In the genomic region with DNA sequence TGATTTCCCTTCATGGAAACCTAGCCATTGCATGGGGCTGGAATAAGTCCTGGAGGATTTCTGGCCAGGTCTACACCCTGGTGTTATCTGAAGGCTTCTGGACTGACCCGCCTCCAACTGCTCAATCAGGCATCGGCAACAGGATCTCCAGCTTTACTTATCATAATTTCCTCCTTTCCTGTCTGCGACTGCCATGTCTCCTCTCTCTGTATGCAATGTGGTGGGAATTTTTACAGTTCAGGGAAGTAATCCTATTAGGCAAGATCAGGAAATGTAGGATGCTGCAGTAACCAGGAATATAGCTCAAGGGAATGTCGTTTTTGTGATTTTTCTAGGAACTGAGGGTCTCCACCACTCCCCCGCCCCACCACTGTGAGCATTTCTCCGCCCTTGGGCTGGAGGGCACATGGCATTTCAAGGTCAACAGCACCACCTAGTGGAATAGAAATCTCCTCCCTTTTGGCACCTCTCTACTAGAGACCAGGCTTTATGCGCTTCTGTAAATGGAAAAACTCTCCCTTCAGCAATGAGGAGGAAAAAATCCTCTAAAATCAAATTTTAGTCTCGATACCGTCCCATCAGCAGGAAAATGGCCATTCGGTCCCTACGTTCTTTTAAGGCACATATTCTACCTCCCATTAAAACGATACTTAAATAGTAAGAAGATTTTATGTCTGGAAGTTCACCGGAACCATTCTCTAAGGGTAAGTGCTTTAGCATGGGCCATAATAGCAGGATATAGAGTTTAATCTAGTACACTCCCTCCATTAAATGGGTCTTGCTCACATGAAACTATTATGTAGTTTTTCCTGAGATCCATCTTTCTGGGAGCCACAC, we compare ENCODE assay signal across 8 cellular contexts.
DNase-seq lines count a peak whose midpoint lies in the region; ATAC-seq and TF ChIP-seq lines count a peak whose summit lies in the region.

No MANE protein-coding gene starts in this region.

- H3K9me3 Mint-ChIP-seq in activated naive CD8-positive, alpha-beta T cell treated with anti-CD3 and anti-CD28 coated beads for 36 hours = no peaks in the 10 kb centered on the region

- peak; percentile 80 for ATAC-seq in GM21526 (IDR thresholded peaks at IDR 0.05; ENCODE audit: low FRiP score, unreplicated experiment)
- peak; percentile 85 to 93 (median 90) for ATAC-seq in heart right ventricle

- DNase-seq in GDM1 (lab: John Stamatoyannopoulos, UW) (peak; percentile 39), HUDEP-2 (lab: John Stamatoyannopoulos, UW; ENCODE audit: unreplicated experiment in 76 of 76) (peak in 43 of 76 experiments; percentile 1 to 75 (median 29)), Peyer's patch (peak in 1 of 3 donors; percentile 50), heart right ventricle (peak in 1 of 2 donors; percentile 53), pulmonary artery endothelial cell (ENCODE audit: low read depth, low spot score) (peak; percentile 49), cerebellar nuclear complex (lab: John Stamatoyannopoulos, UW) (no peak)
- peak; percentile 31 for DNase-seq in activated naive CD8-positive, alpha-beta T cell treated with anti-CD3 and anti-CD28 coated beads for 36 hours

- H3K36me3 ChIP-seq in Peyer's patch = no peaks in the 10 kb centered on the region
- H3K36me3 ChIP-seq in heart right ventricle = no peaks in the 10 kb centered on the region

- H3K4me1 ChIP-seq in Peyer's patch (no peaks in the 10 kb centered on the region), heart right ventricle (peaks cover 0 to 10% (median 3%) of the 10 kb centered on the region in 9 donors)

- TF ChIP-seq POLR2A in Peyer's patch (IDR thresholded peaks at IDR 0.05) = no peak

- H3K27ac Mint-ChIP-seq in activated naive CD8-positive, alpha-beta T cell treated with anti-CD3 and anti-CD28 coated beads for 36 hours = no peak overlapping the region

- H3K4me3 ChIP-seq in Peyer's patch (no peak overlapping the region), heart right ventricle (peak overlapping the region in 3 of 10 donors; percentile 4 to 28 (median 7))

- H3K27ac ChIP-seq in Peyer's patch (no peak overlapping the region), heart right ventricle (no peak overlapping the region)

- H3K27me3 ChIP-seq in Peyer's patch (no peaks in the 10 kb centered on the region), heart right ventricle (peaks cover 0 to 6% (median 0%) of the 10 kb centered on the region in 7 donors)

- intact Hi-C loops in heart right ventricle (cut with DNase I) = loop anchor here in 9 of 10 donors (1.0 to 10.0 kb wide), 12 partner anchors 222 to 614 kb away; no protein-coding TSS in a partner anchor

- peaks cover 32% of the 10 kb centered on the region for H3K27me3 Mint-ChIP-seq in activated naive CD8-positive, alpha-beta T cell treated with anti-CD3 and anti-CD28 coated beads for 36 hours

- WGBS in heart right ventricle, 2 donors = 29 to 30% methylated on average over 13 of the region's 13 CpGs

- no peaks in the 10 kb centered on the region for H3K36me3 Mint-ChIP-seq in activated naive CD8-positive, alpha-beta T cell treated with anti-CD3 and anti-CD28 coated beads for 36 hours

- H3K9me3 ChIP-seq in Peyer's patch = no peaks in the 10 kb centered on the region
- no peaks in the 10 kb centered on the region for H3K9me3 ChIP-seq in heart right ventricle

- TF ChIP-seq CTCF in Peyer's patch (IDR thresholded peaks at IDR 0.05) = peak; percentile 6 to 68 (median 63)
- peak; percentile 53 to 85 (median 76) for TF ChIP-seq CTCF in heart right ventricle (IDR thresholded peaks at IDR 0.05)

- H3K4me1 Mint-ChIP-seq in activated naive CD8-positive, alpha-beta T cell treated with anti-CD3 and anti-CD28 coated beads for 36 hours = peaks cover 3% of the 10 kb centered on the region

- H3K4me3 Mint-ChIP-seq in activated naive CD8-positive, alpha-beta T cell treated with anti-CD3 and anti-CD28 coated beads for 36 hours = no peak overlapping the region

Comparison
In these comparisons a context has a peak if more than half of its experiments do, and no peak if none do; other contexts are left out.
1. DNase-seq: peak in GDM1 (single experiment), HUDEP-2 (43 of 76), activated naive CD8-positive, alpha-beta T cell treated with anti-CD3 and anti-CD28 coated beads for 36 hours (single experiment) and pulmonary artery endothelial cell (single experiment); none in cerebellar nuclear complex (0 of 2).